ENCODE assay signal across 25 cellular contexts in genomic region chr10:92054807-92055206, GRCh38.
DNase-seq lines count a peak whose midpoint lies in the region; FAIRE-seq and TF ChIP-seq lines count a peak whose summit lies in the region.
"Had no signal": no experiment of that assay in that cellular context is flagged by ENCODE, and none has a peak within 500 bp of the region (broad histone marks: within the 10 kb centered on the region; RNA-seq: fewer than 3 reads in every experiment).

No MANE protein-coding gene starts in this region.

- H3K18ac ChIP-seq in H1 (ENCODE audit: extremely low read depth, low read length) (no peak overlapping the region), H9 (ENCODE audit: insufficient read length, low read depth, low read length) (no peak overlapping the region)

- H3K14ac ChIP-seq in H1 (ENCODE audit: insufficient read length) (no peak overlapping the region), H9 (ENCODE audit: insufficient read depth, low read length) (no peak overlapping the region)

- no peaks in the 10 kb centered on the region for H3K79me2 ChIP-seq in H1 (ENCODE audit: control insufficient read depth in 1 of 2, insufficient read depth in 2 of 2, low read length in 2 of 2)
- no peaks in the 10 kb centered on the region for H3K79me2 ChIP-seq in H9 (ENCODE audit: insufficient read depth, low read length)

- H3K27ac ChIP-seq in HEK293 (ENCODE audit: extremely low read depth, low read depth, low read length) (no peak overlapping the region), H1 (ENCODE audit: low read depth, low read length) (no peak overlapping the region), H9 (ENCODE audit: insufficient read length, low read depth, low read length) (no peak overlapping the region)
- H3K27ac ChIP-seq: 22Rv1; A549; BLaER1 treated with 17β-estradiol and CSF1 and Interleukin-3, amounts not matched to agents 10 nM and 100 nM; C4-2B had no signal

- POLR2A ChIA-PET in HEK293 (lab: Yijun Ruan, JAX), result no interaction called here
- POLR2A ChIA-PET in H1 (lab: Charles Lee; ENCODE audit: partially characterized antibody), result interaction anchor here (1.4 kb wide), 1 partner anchor 45 kb away, joined by 3 read pairs; no protein-coding TSS in a partner anchor
- POLR2A ChIA-PET in MCF 10A (lab: Yijun Ruan, JAX), result no interaction called here

- intact Hi-C loops in MCF 10A (cut with micrococcal nuclease), result no loop called here

- H3T11ph ChIP-seq in H9 (ENCODE audit: low read length), result no peak overlapping the region

- CTCF ChIA-PET in HEK293 (lab: Yijun Ruan, JAX) (interaction anchor here (0.5 to 1.3 kb wide), 3 partner anchors 33 to 1427 kb away, joined by 3 to 8 read pairs (median 4); partner anchors contain the start of gene MYOF), H1 (lab: Charles Lee; ENCODE audit: partially characterized antibody) (interaction anchor here (0.6 to 2.9 kb wide), 3 partner anchors 10 to 277 kb away, joined by 3 to 9 read pairs (median 4); no protein-coding TSS in a partner anchor), MCF 10A (lab: Yijun Ruan, JAX) (no interaction called here)

- H3K36me3 Mint-ChIP-seq in H9 (ENCODE audit: insufficient read depth in 1 of 3, low read depth in 3 of 3) (no peaks in the 10 kb centered on the region), MCF 10A (ENCODE audit: insufficient read depth, unreplicated experiment) (peaks cover 6% of the 10 kb centered on the region)

- H3K4me2 ChIP-seq in H1 (ENCODE audit: insufficient read depth in 1 of 2, low read depth in 2 of 2, low read length in 2 of 2) (no peak overlapping the region), H9 (ENCODE audit: insufficient read depth, insufficient read length, low read length) (no peak overlapping the region)
- H3K4me2 ChIP-seq: A549; BLaER1 treated with 17β-estradiol and CSF1 and Interleukin-3, amounts not matched to agents 10 nM and 100 nM had no signal

- H3K23me2 ChIP-seq in H1 (ENCODE audit: low read depth, low read length), result no peaks in the 10 kb centered on the region
- H3K23me2 ChIP-seq in H9 (ENCODE audit: insufficient read length, low read depth, low read length, poor library complexity, severe bottlenecking), result no peaks in the 10 kb centered on the region

- no peak overlapping the region for H3K23ac ChIP-seq in H1 (ENCODE audit: insufficient read length)
- no peak overlapping the region for H3K23ac ChIP-seq in H9 (ENCODE audit: insufficient read length, low read depth, low read length)

- H3K4ac ChIP-seq in H1 (replicated peaks; ENCODE audit: insufficient read length, low read depth, low read length) (no peak overlapping the region), H9 (ENCODE audit: low read depth, low read length) (no peak overlapping the region)

- TF ChIP-seq RAD21 in H1 (IDR thresholded peaks at IDR 0.05 in 1 of 2, conservative IDR thresholded peaks at IDR 0.05 in 1 of 2; ENCODE audit: low read depth in 2 of 2, low read length in 2 of 2), result no peak

- H2BK15ac ChIP-seq in H1 (ENCODE audit: low read length) (no peak overlapping the region), H9 (ENCODE audit: low read depth, low read length) (no peak overlapping the region)

- H3K9me3 ChIP-seq in HEK293 (ENCODE audit: control insufficient read depth, insufficient read depth, low read depth, low read length) (no peaks in the 10 kb centered on the region), H1 (ENCODE audit: insufficient read depth in 2 of 2, low read depth in 1 of 2, low read length in 1 of 2) (no peaks in the 10 kb centered on the region), H9 (ENCODE audit: control insufficient read depth, low read depth, low read length) (no peaks in the 10 kb centered on the region)
- H3K9me3 ChIP-seq: A549; BLaER1 treated with 17β-estradiol and CSF1 and Interleukin-3, amounts not matched to agents 10 nM and 100 nM; Caco-2 had no signal

- H3K4me1 ChIP-seq in HEK293 (ENCODE audit: control insufficient read depth, insufficient read depth, low read length) (no peaks in the 10 kb centered on the region), H1 (replicated peaks in 1 of 4; ENCODE audit: control insufficient read depth in 3 of 4, insufficient read depth in 4 of 4, low read length in 3 of 4) (no peaks in the 10 kb centered on the region), H9 (ENCODE audit: insufficient read depth, low read length) (no peaks in the 10 kb centered on the region)
- H3K4me1 ChIP-seq: A549; BLaER1 treated with 17β-estradiol and CSF1 and Interleukin-3, amounts not matched to agents 10 nM and 100 nM had no signal

- H3K9ac ChIP-seq in H1 (replicated peaks in 1 of 4; ENCODE audit: extremely low read depth in 1 of 4, low read depth in 3 of 4, low read length in 3 of 4) (no peak overlapping the region), H9 (ENCODE audit: extremely low read depth, insufficient read length, low read length) (no peak overlapping the region)
- H3K9ac ChIP-seq: BLaER1 treated with 17β-estradiol and CSF1 and Interleukin-3, amounts not matched to agents 10 nM and 100 nM had no signal

- H3K4me3 Mint-ChIP-seq in H9, result no peak overlapping the region
- no peak overlapping the region for H3K4me3 Mint-ChIP-seq in MCF 10A (ENCODE audit: unreplicated experiment)
- H3K4me3 Mint-ChIP-seq: B cell; CD4-positive, alpha-beta T cell; CD8-positive, alpha-beta T cell had no signal

- H4K20me1 ChIP-seq in H1 (replicated peaks in 1 of 2; ENCODE audit: control insufficient read depth in 1 of 2, insufficient read depth in 2 of 2, low read length in 2 of 2), result peaks cover 0 to 2% of the 10 kb centered on the region in 2 experiments
- no peaks in the 10 kb centered on the region for H4K20me1 ChIP-seq in H9 (ENCODE audit: control insufficient read depth, insufficient read depth, insufficient read length)

- H3K36me3 ChIP-seq in HEK293 (ENCODE audit: control insufficient read depth in 2 of 2, insufficient read depth in 1 of 2, low read length in 2 of 2) (no peaks in the 10 kb centered on the region), H1 (ENCODE audit: control insufficient read depth in 2 of 4, insufficient read depth in 4 of 4, low read length in 3 of 4) (no peaks in the 10 kb centered on the region)

- TF ChIP-seq POLR2A in H1 (IDR thresholded peaks at IDR 0.05; ENCODE audit: control extremely low read depth in 1 of 2, low read depth in 2 of 2, low read length in 2 of 2), result no peak

- TF ChIP-seq CTCF in D721Med (IDR thresholded peaks at IDR 0.05; ENCODE audit: insufficient read depth, missing control alignments) (no peak), HEK293 (tag by site-specific recombination; IDR thresholded peaks at IDR 0.05) (no peak), H1 (IDR thresholded peaks at IDR 0.05; ENCODE audit: control extremely low read depth in 1 of 3, insufficient read depth in 1 of 3, low read depth in 1 of 3, low read length in 3 of 3) (no peak), H9 (conservative IDR thresholded peaks at IDR 0.05) (no peak), MCF 10A (IDR thresholded peaks at IDR 0.05; ENCODE audit: unreplicated experiment) (no peak)

- DNase-seq in D721Med (ENCODE audit: insufficient read length, low spot score) (no peak), H1 (ENCODE audit: low read depth in 1 of 2, low spot score in 2 of 2) (no peak), H9 (no peak), MCF 10A (ENCODE audit: unreplicated experiment) (no peak)
- DNase-seq: AML-193; Caco-2; Calu3; CD4-positive, alpha-beta T cell; CD8-positive, alpha-beta T cell; DMS 273 treated with DMSO at 0.1 percent for 48 hours; DMS153; DMS53; DMS79; DND-41; EL; GDM1 had no signal

- H3K9me3 Mint-ChIP-seq in H9, result no peaks in the 10 kb centered on the region
- H3K9me3 Mint-ChIP-seq in MCF 10A (ENCODE audit: unreplicated experiment), result no peaks in the 10 kb centered on the region
- H3K9me3 Mint-ChIP-seq: CD4-positive, alpha-beta T cell; CD8-positive, alpha-beta T cell had no signal

- no peaks in the 10 kb centered on the region for H3K79me1 ChIP-seq in H1 (ENCODE audit: low read depth, low read length)
- H3K79me1 ChIP-seq in H9 (ENCODE audit: insufficient read depth, low read depth, low read length, poor library complexity, severe bottlenecking), result no peaks in the 10 kb centered on the region

- H2BK5ac ChIP-seq in H1 (ENCODE audit: low read depth, low read length) (no peak overlapping the region), H9 (ENCODE audit: insufficient read length, low read length) (no peak overlapping the region)

- H3K27me3 ChIP-seq in H1 (replicated peaks in 1 of 4; ENCODE audit: control insufficient read depth in 3 of 4, extremely low read depth in 1 of 4, insufficient read depth in 3 of 4, low read length in 3 of 4), result no peaks in the 10 kb centered on the region
- H3K27me3 ChIP-seq in H9 (ENCODE audit: insufficient read depth, low read length), result no peaks in the 10 kb centered on the region
- H3K27me3 ChIP-seq: BLaER1 treated with 17β-estradiol and CSF1 and Interleukin-3, amounts not matched to agents 10 nM and 100 nM had no signal

- H2AK5ac ChIP-seq in H1 (ENCODE audit: low read depth, low read length), result no peak overlapping the region
- no peak overlapping the region for H2AK5ac ChIP-seq in H9 (ENCODE audit: insufficient read length, low read length)

- H3K27me3 Mint-ChIP-seq in H9 (ENCODE audit: low read depth), result no peaks in the 10 kb centered on the region
- H3K27me3 Mint-ChIP-seq in MCF 10A (ENCODE audit: insufficient read depth, unreplicated experiment), result no peaks in the 10 kb centered on the region
- H3K27me3 Mint-ChIP-seq: B cell; CD4-positive, alpha-beta T cell had no signal

- H3K27ac Mint-ChIP-seq in H9 (no peak overlapping the region), MCF 10A (ENCODE audit: low read depth, unreplicated experiment) (no peak overlapping the region)
- H3K27ac Mint-ChIP-seq: B cell; CD4-positive, alpha-beta T cell; CD8-positive, alpha-beta T cell had no signal

- H4K8ac ChIP-seq in H1 (ENCODE audit: extremely low read depth, insufficient read depth, low read length), result no peak overlapping the region
- no peak overlapping the region for H4K8ac ChIP-seq in H9 (replicated peaks; ENCODE audit: insufficient read length, low read depth, low read length)

- no peak overlapping the region for H2BK20ac ChIP-seq in H1 (ENCODE audit: low read length)
- no peak overlapping the region for H2BK20ac ChIP-seq in H9 (ENCODE audit: low read depth, low read length, poor library complexity, severe bottlenecking)

- FAIRE-seq in D721Med (lab: Jason Lieb, UNC) (peak; percentile 41), H1 (lab: Jason Lieb, UNC) (no peak)
- FAIRE-seq: A549, GM12878, GM12892, GM18507 had no signal

- H4K91ac ChIP-seq in H1 (replicated peaks; ENCODE audit: insufficient read length, low read length), result no peak overlapping the region
- no peak overlapping the region for H4K91ac ChIP-seq in H9 (ENCODE audit: insufficient read length, low read depth, low read length)

- TF ChIP-seq EP300 in H1 (IDR thresholded peaks at IDR 0.05; ENCODE audit: borderline replicate concordance in 1 of 2, low read depth in 2 of 2, low read length in 2 of 2), result no peak

- H2BK12ac ChIP-seq in H1 (ENCODE audit: low read depth, low read length) (no peak overlapping the region), H9 (ENCODE audit: insufficient read length, low read depth, low read length) (no peak overlapping the region)

- H4K5ac ChIP-seq in H1 (ENCODE audit: insufficient read length, low read depth, low read length) (no peak overlapping the region), H9 (ENCODE audit: insufficient read length, low read depth, low read length) (no peak overlapping the region)

- H2BK120ac ChIP-seq in H1 (replicated peaks; ENCODE audit: low read depth, low read length), result no peak overlapping the region
- no peak overlapping the region for H2BK120ac ChIP-seq in H9 (ENCODE audit: low read depth, low read length, poor library complexity, severe bottlenecking)

- BruUV-seq in MCF 10A (replicated peaks; lab: Mats Ljungman, UMichigan), result no TSS peak

- no peak overlapping the region for H3K56ac ChIP-seq in H1 (replicated peaks; ENCODE audit: insufficient read length, low read depth, low read length)
- H3K56ac ChIP-seq in H9 (ENCODE audit: insufficient read length, low read depth, low read length), result no peak overlapping the region

- H3K4me1 Mint-ChIP-seq in H9 (peaks cover 0 to 4% of the 10 kb centered on the region in 2 experiments; a peak in 2 of 4 replicates), MCF 10A (ENCODE audit: insufficient read depth, unreplicated experiment) (peaks cover 4% of the 10 kb centered on the region)
- H3K4me1 Mint-ChIP-seq: B cell had no signal

- H2AFZ ChIP-seq in H1 (ENCODE audit: low read length) (no peak overlapping the region), H9 (ENCODE audit: low read length) (no peak overlapping the region)

- H3K4me3 ChIP-seq in HEK293 (ENCODE audit: low read depth, low read length), result no peak overlapping the region
- no peak overlapping the region for H3K4me3 ChIP-seq in H1 (ENCODE audit: extremely low read depth in 1 of 4, insufficient read depth in 2 of 4, low read depth in 3 of 4, low read length in 4 of 4)
- H3K4me3 ChIP-seq: A549; BLaER1 treated with 17β-estradiol and CSF1 and Interleukin-3, amounts not matched to agents 10 nM and 100 nM; GM12878 had no signal
